9 cellular contexts compared by ENCODE assay signal in the genomic region with DNA sequence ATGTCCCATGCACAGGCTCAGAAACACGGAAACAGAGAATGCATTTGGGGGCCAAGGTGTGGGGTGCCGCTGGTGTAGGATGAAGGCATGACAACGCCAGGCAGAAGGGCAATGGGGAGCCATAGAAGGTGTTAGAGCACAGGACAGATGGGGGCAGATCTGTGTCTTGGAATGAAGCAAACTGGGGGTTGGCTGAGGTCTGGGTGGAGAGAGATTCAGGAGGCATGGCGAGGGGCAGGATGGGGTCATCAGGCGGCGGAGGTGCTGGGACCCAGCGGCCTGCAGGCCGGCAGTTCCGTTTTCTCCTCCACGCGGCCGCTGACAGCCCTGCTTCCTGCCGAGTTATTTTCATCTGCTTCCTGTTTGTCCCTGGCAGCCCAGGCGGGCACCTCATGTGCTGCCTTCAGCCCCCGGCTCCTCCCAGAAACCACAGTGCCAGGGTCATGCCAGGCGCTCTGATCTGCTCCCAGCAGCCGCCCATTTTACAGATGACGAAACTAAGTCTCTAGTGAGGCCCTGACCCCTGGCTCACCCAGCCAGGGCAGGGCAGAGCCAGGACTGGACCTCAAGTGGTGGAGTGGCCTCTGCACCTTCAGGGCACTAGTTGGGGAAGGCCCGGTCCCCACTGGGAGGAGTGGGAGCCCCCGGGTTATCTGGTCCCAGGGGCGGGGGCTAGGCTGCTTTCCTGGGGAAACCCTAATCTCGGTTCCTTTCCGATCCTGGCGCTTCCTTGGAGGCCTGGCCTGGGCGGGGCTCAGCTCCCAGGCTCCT. TPM values are rescaled to one million over a fixed set of nuclear protein-coding genes. Genes with fewer than 3 reads are reported as not detected.
DNase-seq lines count a peak whose midpoint lies in the region; TF ChIP-seq lines count a peak whose summit lies in the region.
"Had no signal": no experiment of that assay in that cellular context is flagged by ENCODE, and none has a peak within 500 bp of the region (broad histone marks: within the 10 kb centered on the region; RNA-seq: fewer than 3 reads in every experiment).

No MANE protein-coding gene starts in this region.

- peaks cover 54% of the 10 kb centered on the region for H3K4me1 ChIP-seq in OCI-LY7 (ENCODE audit: insufficient read depth, low read length, poor library complexity, severe bottlenecking)

- TF ChIP-seq CTCF in GM06990 (IDR thresholded peaks at IDR 0.05; ENCODE audit: insufficient read depth, low read length, poor library complexity, severe bottlenecking) (no peak), OCI-LY7 (conservative IDR thresholded peaks at IDR 0.05; ENCODE audit: low read length) (no peak; the same call in 1 of the 2 replicates)

- no peaks in the 10 kb centered on the region for H3K9me3 ChIP-seq in OCI-LY7 (ENCODE audit: low read length)
- H3K9me3 ChIP-seq: body of pancreas had no signal

- H3K27me3 Mint-ChIP-seq in activated naive CD8-positive, alpha-beta T cell treated with anti-CD3 and anti-CD28 coated beads for 36 hours, result no peaks in the 10 kb centered on the region

- DNase-seq in GM06990 (ENCODE audit: extremely low read depth, insufficient read length) (peak; percentile 74), OCI-LY7 (ENCODE audit: low spot score) (peak; percentile 78), lung microvascular endothelial cell (ENCODE audit: low read depth in 2 of 2) (peak; percentile 45 to 69), SHP77 (lab: John Stamatoyannopoulos, UW) (no peak), cerebellar nuclear complex (lab: John Stamatoyannopoulos, UW) (no peak), iPS-NIHi11 (ENCODE audit: low spot score) (no peak), HuH-7.5 (ENCODE audit: low spot score) (no peak)
- DNase-seq in activated naive CD8-positive, alpha-beta T cell treated with anti-CD3 and anti-CD28 coated beads for 36 hours, result peak; percentile 65

- CTCF ChIA-PET in OCI-LY7 (lab: Charles Lee; ENCODE audit: unreplicated experiment), result no interaction called here

- POLR2A ChIA-PET in OCI-LY7 (lab: Charles Lee), result no interaction called here

- peak overlapping the region; percentile 91 for H3K27ac ChIP-seq in OCI-LY7 (ENCODE audit: low read depth, low read length, poor library complexity, severe bottlenecking)

- no peaks in the 10 kb centered on the region for H4K20me1 ChIP-seq in OCI-LY7 (ENCODE audit: insufficient read depth, low read length)

- peak overlapping the region; percentile 94 for H3K4me3 Mint-ChIP-seq in activated naive CD8-positive, alpha-beta T cell treated with anti-CD3 and anti-CD28 coated beads for 36 hours

- H3K27me3 ChIP-seq in GM06990 (replicated peaks; ENCODE audit: control insufficient read depth, insufficient read depth, low read length), result no peaks in the 10 kb centered on the region

- H3K4me2 ChIP-seq in OCI-LY7 (ENCODE audit: low read length), result peak overlapping the region; percentile 99

- H3K36me3 ChIP-seq in GM06990 (ENCODE audit: control insufficient read depth, insufficient read depth, low read length) (peaks cover 18% of the 10 kb centered on the region), OCI-LY7 (ENCODE audit: insufficient read depth, low read length) (peaks cover 52% of the 10 kb centered on the region)

- peaks cover 37% of the 10 kb centered on the region for H3K36me3 Mint-ChIP-seq in activated naive CD8-positive, alpha-beta T cell treated with anti-CD3 and anti-CD28 coated beads for 36 hours

- peaks cover 2% of the 10 kb centered on the region for H3K9me3 Mint-ChIP-seq in activated naive CD8-positive, alpha-beta T cell treated with anti-CD3 and anti-CD28 coated beads for 36 hours

- H3K9me2 ChIP-seq in OCI-LY7 (ENCODE audit: insufficient read depth, low read length), result no peaks in the 10 kb centered on the region

- peaks cover 32% of the 10 kb centered on the region for H3K79me2 ChIP-seq in OCI-LY7 (ENCODE audit: insufficient read depth, low read depth, low read length)

- no peak overlapping the region for H2AFZ ChIP-seq in OCI-LY7 (ENCODE audit: low read length)

- peak overlapping the region; percentile 97 for H3K27ac Mint-ChIP-seq in activated naive CD8-positive, alpha-beta T cell treated with anti-CD3 and anti-CD28 coated beads for 36 hours

- intact Hi-C loops in OCI-LY7 (cut with micrococcal nuclease; ENCODE audit: unreplicated experiment), result loop anchor here (1.0 to 5.0 kb wide), 2 partner anchors 8 to 33 kb away; a partner anchor contains a TSS

- H3K4me3 ChIP-seq in GM06990 (replicated peaks; ENCODE audit: low read depth, low read length) (peak overlapping the region; percentile 89), OCI-LY7 (ENCODE audit: low read depth, low read length, poor library complexity, severe bottlenecking) (peak overlapping the region; percentile 95)
- H3K4me3 ChIP-seq: body of pancreas had no signal

- peaks cover 39% of the 10 kb centered on the region for H3K4me1 Mint-ChIP-seq in activated naive CD8-positive, alpha-beta T cell treated with anti-CD3 and anti-CD28 coated beads for 36 hours

- no TSS peak for BruUV-seq in OCI-LY7 (replicated peaks; lab: Mats Ljungman, UMichigan)

RNA-seq across cellular contexts. Expression of a gene that starts 2.2 kb away (rescaled TPM):
- total RNA-seq in OCI-LY7 (2014; rRNA removed; shearing (Covaris generic)), result 132 and 135 TPM in 2 replicates
- 138 and 143 TPM in 2 replicates for total RNA-seq in OCI-LY7 (2022)
- total RNA-seq in activated naive CD8-positive, alpha-beta T cell treated with anti-CD3 and anti-CD28 coated beads for 36 hours, result 100 to 1,000 TPM; 113 to 122 TPM
- 17.7 and 19.6 TPM in 2 replicates for total RNA-seq in lung microvascular endothelial cell

RNA-seq across cellular contexts. Expression of a gene that starts 26.0 kb away (rescaled TPM):
- 153 and 165 TPM in 2 replicates for total RNA-seq in OCI-LY7 (2014; rRNA removed; shearing (Covaris generic))
- total RNA-seq in OCI-LY7 (2022) (160 and 193 TPM in 2 replicates), lung microvascular endothelial cell (50.4 and 63.4 TPM in 2 replicates)
- total RNA-seq in activated naive CD8-positive, alpha-beta T cell treated with anti-CD3 and anti-CD28 coated beads for 36 hours, result 100 to 1,000 TPM; 290 to 291 TPM

RNA-seq across cellular contexts. Expression of a gene that starts 29.3 kb away (rescaled TPM):
- 22.5 and 43.3 TPM in 2 replicates for total RNA-seq in OCI-LY7 (2014; rRNA removed; shearing (Covaris generic))
- total RNA-seq in OCI-LY7 (2022) (66.6 and 74.4 TPM in 2 replicates), lung microvascular endothelial cell (3.1 and 3.4 TPM in 2 replicates)
- 10 to 100 TPM in 1 of 2 experiments, 1 to 10 TPM in 1; 9.8 to 11.2 TPM for total RNA-seq in activated naive CD8-positive, alpha-beta T cell treated with anti-CD3 and anti-CD28 coated beads for 36 hours

RNA-seq across cellular contexts. Expression of a gene that starts 34.6 kb away (rescaled TPM):
- 184 and 203 TPM in 2 replicates for total RNA-seq in OCI-LY7 (2014; rRNA removed; shearing (Covaris generic))
- total RNA-seq in OCI-LY7 (2022) (148 and 156 TPM in 2 replicates), lung microvascular endothelial cell (415 and 423 TPM in 2 replicates)
- total RNA-seq in activated naive CD8-positive, alpha-beta T cell treated with anti-CD3 and anti-CD28 coated beads for 36 hours, result 100 to 1,000 TPM; 225 to 231 TPM

RNA-seq across cellular contexts. Expression of a gene that starts 42.8 kb away (rescaled TPM):
- 51.5 and 73.7 TPM in 2 replicates for total RNA-seq in OCI-LY7 (2014; rRNA removed; shearing (Covaris generic))
- 126 and 127 TPM in 2 replicates for total RNA-seq in OCI-LY7 (2022)
- 10 to 100 TPM; 76.0 to 80.5 TPM for total RNA-seq in activated naive CD8-positive, alpha-beta T cell treated with anti-CD3 and anti-CD28 coated beads for 36 hours
- total RNA-seq in lung microvascular endothelial cell, result 59.1 and 83.9 TPM in 2 replicates

Comparison
In these comparisons a context has a peak if more than half of its experiments do, and no peak if none do; other contexts are left out.
1. DNase-seq: peak in GM06990 (single experiment), OCI-LY7 (single experiment), activated naive CD8-positive, alpha-beta T cell treated with anti-CD3 and anti-CD28 coated beads for 36 hours (single experiment) and lung microvascular endothelial cell (2 of 2); none in SHP77 (0 of 2), cerebellar nuclear complex (0 of 2), iPS-NIHi11 (single experiment) and HuH-7.5 (single experiment).